ENCODE assay signal across 33 cellular contexts in the genomic region with DNA sequence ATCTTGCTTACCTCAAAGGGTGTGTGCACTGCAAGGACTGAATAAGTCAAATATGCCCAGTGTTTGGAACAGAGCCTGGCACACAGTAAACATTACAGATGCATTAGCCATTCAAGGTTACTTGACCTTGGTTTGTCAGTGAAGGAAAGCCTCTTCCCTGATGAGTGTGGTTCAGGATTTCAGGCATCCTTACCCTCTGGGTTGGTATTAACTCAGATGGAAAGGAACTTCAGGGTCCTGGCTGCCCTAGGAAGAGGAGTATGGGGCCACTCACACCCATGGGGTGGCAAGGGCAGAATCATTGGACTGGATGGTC. TPM values are rescaled to one million over a fixed set of nuclear protein-coding genes. Genes with fewer than 3 reads are reported as not detected.
DNase-seq lines count a peak whose midpoint lies in the region; ATAC-seq and TF ChIP-seq lines count a peak whose summit lies in the region.
"Had no signal": no experiment of that assay in that cellular context is flagged by ENCODE, and none has a peak within 500 bp of the region (broad histone marks: within the 10 kb centered on the region; RNA-seq: fewer than 3 reads in every experiment).

No MANE protein-coding gene starts in this region.

- no peak overlapping the region for H3K14ac ChIP-seq in IMR-90 (replicated peaks; ENCODE audit: low read depth, low read length)

- POLR2A ChIA-PET in IMR-90 (lab: Charles Lee; ENCODE audit: unreplicated experiment), result no interaction called here

- H3K4me2 ChIP-seq in IMR-90 (ENCODE audit: low read depth, low read length) (no peak overlapping the region), fibroblast of lung (ENCODE audit: extremely low read depth, insufficient read depth, low read length) (no peak overlapping the region)

- peaks cover 89% of the 10 kb centered on the region for H4K20me1 ChIP-seq in IMR-90 (ENCODE audit: insufficient read depth, low read length)
- H4K20me1 ChIP-seq in fibroblast of lung (ENCODE audit: control insufficient read depth, extremely low read depth, insufficient read depth, low read length), result peaks cover 3% of the 10 kb centered on the region

- H3K79me2 ChIP-seq in fibroblast of lung (ENCODE audit: control insufficient read depth, insufficient read depth, low read length), result peaks cover 63% of the 10 kb centered on the region

- intact Hi-C loops in IMR-90 (cut with micrococcal nuclease), result no loop called here

- 0 out of 2 replicates have a peak overlapping the region, but pooled peaks have one; percentile 8 for H3K27ac ChIP-seq in 22Rv1
- H3K27ac ChIP-seq in IMR-90 (ENCODE audit: insufficient read depth, low read length), result 0 out of 2 replicates have a peak overlapping the region, but pooled peaks have one; percentile 16
- H3K27ac ChIP-seq in fibroblast of lung (ENCODE audit: insufficient read depth, low read length), result peak overlapping the region; percentile 19
- H3K27ac ChIP-seq: dorsolateral prefrontal cortex, uterus, VCaP had no signal

- in situ Hi-C loops in IMR-90 (cut with MboI; ENCODE audit: low sequenced_read_pairs), result no loop called here

- no peak overlapping the region for H3K4me3 Mint-ChIP-seq in osteocyte (ENCODE audit: unreplicated experiment)
- H3K4me3 Mint-ChIP-seq: activated CD4-positive, alpha-beta T cell treated with anti-CD3 and anti-CD28 coated beads for 36 hours; activated CD8-positive, alpha-beta T cell treated with anti-CD3 and anti-CD28 coated beads for 36 hours; activated naive CD4-positive, alpha-beta T cell treated with anti-CD3 and anti-CD28 coated beads, Interleukin-2, amount 10 ng/mL, durations not matched to agents 7 days and 5 days; activated T-helper 17 cell treated with anti-CD3 and anti-CD28 coated beads, Interleukin-2, amount 50 U/mL, for 72 hours; brain; CD4-positive, alpha-beta memory T cell had no signal

- peaks cover 56% of the 10 kb centered on the region for H3K36me3 ChIP-seq in IMR-90 (ENCODE audit: control insufficient read depth, insufficient read depth, low read length)
- peaks cover 24% of the 10 kb centered on the region for H3K36me3 ChIP-seq in fibroblast of lung (ENCODE audit: control insufficient read depth, insufficient read depth, low read length)
- H3K36me3 ChIP-seq: uterus had no signal

- no peak overlapping the region for H4K8ac ChIP-seq in IMR-90 (ENCODE audit: low read depth in 2 of 2, low read length in 2 of 2)

- H3K23ac ChIP-seq in IMR-90 (ENCODE audit: low read depth, low read length), result no peak overlapping the region

- H2BK15ac ChIP-seq in IMR-90 (ENCODE audit: low read depth, low read length), result no peak overlapping the region

- no peak overlapping the region for H3K56ac ChIP-seq in IMR-90 (ENCODE audit: extremely low read depth, insufficient read depth, low read length)

- CTCF ChIA-PET in IMR-90 (lab: Yijun Ruan, JAX), result interaction anchor here (1.3 kb wide), 1 partner anchor 50 kb away, joined by 6 read pairs; no protein-coding TSS in a partner anchor

- no peak overlapping the region for H2BK120ac ChIP-seq in IMR-90 (ENCODE audit: low read depth, low read length)

- no peak overlapping the region for H4K91ac ChIP-seq in IMR-90 (ENCODE audit: insufficient read depth, low read depth, low read length)

- no peak overlapping the region for H3K18ac ChIP-seq in IMR-90 (ENCODE audit: low read depth, low read length)

- H3K27me3 ChIP-seq in IMR-90 (ENCODE audit: control insufficient read depth, insufficient read depth, low read length), result no peaks in the 10 kb centered on the region
- H3K27me3 ChIP-seq in fibroblast of lung (ENCODE audit: control insufficient read depth, insufficient read depth, low read length), result no peaks in the 10 kb centered on the region
- H3K27me3 ChIP-seq: dorsolateral prefrontal cortex, testis, uterus had no signal

- peaks cover 28% of the 10 kb centered on the region for H3K9me1 ChIP-seq in IMR-90 (ENCODE audit: insufficient read depth, low read length)

- H2AFZ ChIP-seq in IMR-90 (replicated peaks; ENCODE audit: low read length, poor library complexity) (no peak overlapping the region), fibroblast of lung (ENCODE audit: low read length) (no peak overlapping the region)

- no TSS peak for BruUV-seq in IMR-90 (replicated peaks; lab: Mats Ljungman, UMichigan)

- H3K36me3 Mint-ChIP-seq in osteocyte (ENCODE audit: unreplicated experiment), result peaks cover 32% of the 10 kb centered on the region

- H3K9ac ChIP-seq in IMR-90 (ENCODE audit: low read depth, low read length), result no peak overlapping the region
- H3K9ac ChIP-seq in fibroblast of lung (ENCODE audit: insufficient read depth, low read length), result no peak overlapping the region

- H3K4me3 ChIP-seq in IMR-90 (ENCODE audit: insufficient read depth, low read depth, low read length) (no peak overlapping the region), fibroblast of lung (replicated peaks in 1 of 4; ENCODE audit: control extremely low read depth in 1 of 4, insufficient read depth in 1 of 4, low read depth in 3 of 4, low read length in 4 of 4) (no peak overlapping the region)
- H3K4me3 ChIP-seq: dorsolateral prefrontal cortex, testis, uterus had no signal

- no peaks in the 10 kb centered on the region for H3K27me3 Mint-ChIP-seq in osteocyte (ENCODE audit: unreplicated experiment)
- H3K27me3 Mint-ChIP-seq: activated CD4-positive, alpha-beta T cell treated with anti-CD3 and anti-CD28 coated beads for 36 hours; activated CD8-positive, alpha-beta T cell treated with anti-CD3 and anti-CD28 coated beads for 36 hours; activated naive CD4-positive, alpha-beta T cell treated with anti-CD3 and anti-CD28 coated beads, Interleukin-2, amount 10 ng/mL, durations not matched to agents 7 days and 5 days; activated T-helper 17 cell treated with anti-CD3 and anti-CD28 coated beads, Interleukin-2, amount 50 U/mL, for 72 hours; CD4-positive, alpha-beta memory T cell had no signal

- peak; percentile 24; the same call in 1 of the 2 replicates for ATAC-seq in IMR-90 (ENCODE audit: low read depth)
- ATAC-seq in HG03196 (IDR thresholded peaks at IDR 0.05; ENCODE audit: unreplicated experiment), result no peak
- ATAC-seq in HG03097 (IDR thresholded peaks at IDR 0.05; ENCODE audit: low FRiP score, unreplicated experiment), result no peak
- ATAC-seq in HG03378 (IDR thresholded peaks at IDR 0.05; ENCODE audit: unreplicated experiment), result no peak
- ATAC-seq: activated CD4-positive, alpha-beta T cell treated with anti-CD3 and anti-CD28 coated beads for 36 hours; activated CD8-positive, alpha-beta T cell treated with anti-CD3 and anti-CD28 coated beads for 36 hours; activated T-helper 17 cell treated with anti-CD3 and anti-CD28 coated beads, Interleukin-2, amount 50 U/mL, for 72 hours; HepG2 had no signal

- H3K9me3 ChIP-seq in IMR-90 (ENCODE audit: control insufficient read depth, insufficient read depth, low read length), result no peaks in the 10 kb centered on the region
- H3K9me3 ChIP-seq in fibroblast of lung (ENCODE audit: control insufficient read depth, insufficient read depth, low read depth, low read length), result no peaks in the 10 kb centered on the region
- H3K9me3 ChIP-seq: testis, uterus had no signal

- TF ChIP-seq CTCF in 22Rv1 (IDR thresholded peaks at IDR 0.05) (no peak), IMR-90 (conservative IDR thresholded peaks at IDR 0.05; ENCODE audit: low read depth, low read length) (no peak), fibroblast of lung (conservative IDR thresholded peaks at IDR 0.05 in 1 of 2, IDR thresholded peaks at IDR 0.05 in 1 of 2; ENCODE audit: low read depth in 1 of 2, low read length in 2 of 2) (no peak), osteocyte (IDR thresholded peaks at IDR 0.05) (no peak)

- dilution Hi-C loops in IMR-90 (cut with HindIII; ENCODE audit: low sequenced_read_pairs, unreplicated experiment), result no loop called here

- peaks cover 22 to 92% of the 10 kb centered on the region in 2 experiments for H3K79me1 ChIP-seq in IMR-90 (ENCODE audit: low read depth in 1 of 2, low read length in 2 of 2)

- no peak overlapping the region for H2AK9ac ChIP-seq in IMR-90 (replicated peaks; ENCODE audit: low read depth, low read length, poor library complexity)

- H4K5ac ChIP-seq in IMR-90 (ENCODE audit: low read depth, low read length), result no peak overlapping the region

- no peak overlapping the region for H2AK5ac ChIP-seq in IMR-90 (ENCODE audit: low read depth, low read length)

- peaks cover 49% of the 10 kb centered on the region for H3K4me1 Mint-ChIP-seq in osteocyte (ENCODE audit: unreplicated experiment)

- TF ChIP-seq POLR2A in IMR-90 (IDR thresholded peaks at IDR 0.05; ENCODE audit: low read depth, low read length), result no peak

- TF ChIP-seq RAD21 in IMR-90 (IDR thresholded peaks at IDR 0.05; ENCODE audit: low read length), result no peak

- H3K4ac ChIP-seq in IMR-90 (ENCODE audit: low read depth, low read length), result no peak overlapping the region

- no peak overlapping the region for H2BK5ac ChIP-seq in IMR-90 (ENCODE audit: low read depth, low read length, poor library complexity, severe bottlenecking)

- peak; percentile 28 for DNase-seq in IMR-90
- DNase-seq in fibroblast of lung (ENCODE audit: low read depth in 2 of 2), result no peak
- DNase-seq in osteocyte (ENCODE audit: extremely low spot score, unreplicated experiment), result no peak
- no peak for DNase-seq in NCI-H187 treated with DMSO at 0.1 percent for 48 hours (lab: John Stamatoyannopoulos, UW)
- DNase-seq: activated CD4-positive, alpha-beta T cell treated with anti-CD3 and anti-CD28 coated beads for 36 hours; activated CD8-positive, alpha-beta memory T cell treated with anti-CD3 and anti-CD28 coated beads, Interleukin-2, amount 50 U/mL, for 48 hours; activated CD8-positive, alpha-beta T cell treated with anti-CD3 and anti-CD28 coated beads for 36 hours; activated naive CD4-positive, alpha-beta T cell treated with anti-CD3 and anti-CD28 coated beads, Interleukin-2, amount 10 ng/mL, durations not matched to agents 7 days and 5 days; AML-193; amniotic stem cell; CD4-positive, alpha-beta memory T cell; cerebellar nuclear complex; dorsolateral prefrontal cortex; Karpas-422; MV-4-11; NCI-H1436; NCI-H2081 treated with DMSO at 0.1 percent for 48 hours; NCI-H2227 treated with DMSO at 0.1 percent for 48 hours; SIG-M5; stimulated activated CD4-positive, alpha-beta T cell treated with anti-CD3 and anti-CD28 coated beads, Interleukin-1b, Interleukin-23, amount 100 ng/mL, for 48 hours; stimulated activated naive CD4-positive, alpha-beta T cell treated with Interleukin-2 at 50 U/mL for 16 hours; testis; uterus had no signal

- H2BK20ac ChIP-seq in IMR-90 (ENCODE audit: low read depth, low read length), result no peak overlapping the region

- H3K4me1 ChIP-seq in IMR-90 (ENCODE audit: control insufficient read depth, insufficient read depth, low read length) (peaks cover 15% of the 10 kb centered on the region), fibroblast of lung (ENCODE audit: control insufficient read depth, extremely low read depth, insufficient read depth, low read length) (peaks cover 37% of the 10 kb centered on the region)

- no peaks in the 10 kb centered on the region for H3K9me3 Mint-ChIP-seq in osteocyte (ENCODE audit: unreplicated experiment)
- H3K9me3 Mint-ChIP-seq: activated CD8-positive, alpha-beta T cell treated with anti-CD3 and anti-CD28 coated beads for 36 hours; activated naive CD4-positive, alpha-beta T cell treated with anti-CD3 and anti-CD28 coated beads, Interleukin-2, amount 10 ng/mL, durations not matched to agents 7 days and 5 days; activated T-helper 17 cell treated with anti-CD3 and anti-CD28 coated beads, Interleukin-2, amount 50 U/mL, for 72 hours; CD4-positive, alpha-beta memory T cell had no signal

- H3K27ac Mint-ChIP-seq in osteocyte (ENCODE audit: unreplicated experiment), result peak overlapping the region; percentile 87
- H3K27ac Mint-ChIP-seq: activated CD4-positive, alpha-beta T cell treated with anti-CD3 and anti-CD28 coated beads for 36 hours; activated CD8-positive, alpha-beta T cell treated with anti-CD3 and anti-CD28 coated beads for 36 hours; activated naive CD4-positive, alpha-beta T cell treated with anti-CD3 and anti-CD28 coated beads, Interleukin-2, amount 10 ng/mL, durations not matched to agents 7 days and 5 days; activated T-helper 17 cell treated with anti-CD3 and anti-CD28 coated beads, Interleukin-2, amount 50 U/mL, for 72 hours; brain had no signal

RNA-seq across cellular contexts. Expression of a gene that starts 4.1 kb away (rescaled TPM):
- total RNA-seq in IMR-90 (2012; rRNA removed) (not detected in 2 replicates), fibroblast of lung (2.0 and 2.1 TPM in 2 replicates), osteocyte (not detected in 2 replicates)
- polyA plus RNA-seq in IMR-90 (2012; rRNA removed) (not detected in 2 replicates), fibroblast of lung (1.9 and 4.8 TPM in 2 replicates)
- 0.04 and 0.17 TPM in 2 replicates for polyA plus RNA-seq in IMR-90 (2012; cell fraction: cytosol; rRNA removed)
- polyA plus RNA-seq in IMR-90 (2012; cell fraction: nucleus; rRNA removed; ENCODE audit: low replicate concordance), result 0.14 and 0.45 TPM in 2 replicates
- polyA plus RNA-seq in fibroblast of lung (2012), result 1.5 and 2.8 TPM in 2 replicates
- polyA minus RNA-seq in fibroblast of lung (ENCODE audit: low replicate concordance), result not detected in 2 replicates
- total RNA-seq: activated CD4-positive, alpha-beta T cell treated with anti-CD3 and anti-CD28 coated beads for 36 hours; activated CD8-positive, alpha-beta T cell treated with anti-CD3 and anti-CD28 coated beads for 36 hours; activated T-helper 17 cell treated with anti-CD3 and anti-CD28 coated beads, Interleukin-2, amount 50 U/mL, for 72 hours; CD4-positive, alpha-beta memory T cell; Daoy; glomerular endothelial cell; HepG2; uterus had no signal
- polyA plus RNA-seq: CD4-positive, alpha-beta memory T cell; HepG2 had no signal

RNA-seq across cellular contexts. Expression of a gene that starts 5.6 kb away (rescaled TPM):
- 158 and 167 TPM in 2 replicates for total RNA-seq in IMR-90 (2012; rRNA removed)
- polyA plus RNA-seq in IMR-90 (2012; rRNA removed), result 93.9 and 113 TPM in 2 replicates
- 181 and 193 TPM in 2 replicates for polyA plus RNA-seq in IMR-90 (2012; cell fraction: cytosol; rRNA removed)
- 267 and 321 TPM in 2 replicates for polyA plus RNA-seq in IMR-90 (2012; cell fraction: nucleus; rRNA removed; ENCODE audit: low replicate concordance)
- total RNA-seq in fibroblast of lung, result 90.3 and 103 TPM in 2 replicates
- polyA plus RNA-seq in fibroblast of lung, result 82.2 and 82.9 TPM in 2 replicates
- 78.1 and 79.9 TPM in 2 replicates for polyA plus RNA-seq in fibroblast of lung (2012)
- polyA minus RNA-seq in fibroblast of lung (ENCODE audit: low replicate concordance), result 109 and 186 TPM in 2 replicates
- total RNA-seq in osteocyte, result 41.7 and 46.1 TPM in 2 replicates

RNA-seq across cellular contexts. Expression of a gene that starts 24.1 kb away (rescaled TPM):
- total RNA-seq in IMR-90 (2012; rRNA removed) (6.6 and 23.1 TPM in 2 replicates), fibroblast of lung (2.1 and 3.8 TPM in 2 replicates), osteocyte (6.7 and 13.0 TPM in 2 replicates)
- polyA plus RNA-seq in IMR-90 (2012; rRNA removed) (34.1 and 120 TPM in 2 replicates), fibroblast of lung (4.1 and 15.9 TPM in 2 replicates)
- 127 and 458 TPM in 2 replicates for polyA plus RNA-seq in IMR-90 (2012; cell fraction: cytosol; rRNA removed)
- 1,801 and 2,637 TPM in 2 replicates for polyA plus RNA-seq in IMR-90 (2012; cell fraction: nucleus; rRNA removed; ENCODE audit: low replicate concordance)
- 7.9 and 23.3 TPM in 2 replicates for polyA plus RNA-seq in fibroblast of lung (2012)
- polyA minus RNA-seq in fibroblast of lung (ENCODE audit: low replicate concordance), result 16.6 and 62.1 TPM in 2 replicates
